ENCODE assay signal across 28 cellular contexts in the genomic region with DNA sequence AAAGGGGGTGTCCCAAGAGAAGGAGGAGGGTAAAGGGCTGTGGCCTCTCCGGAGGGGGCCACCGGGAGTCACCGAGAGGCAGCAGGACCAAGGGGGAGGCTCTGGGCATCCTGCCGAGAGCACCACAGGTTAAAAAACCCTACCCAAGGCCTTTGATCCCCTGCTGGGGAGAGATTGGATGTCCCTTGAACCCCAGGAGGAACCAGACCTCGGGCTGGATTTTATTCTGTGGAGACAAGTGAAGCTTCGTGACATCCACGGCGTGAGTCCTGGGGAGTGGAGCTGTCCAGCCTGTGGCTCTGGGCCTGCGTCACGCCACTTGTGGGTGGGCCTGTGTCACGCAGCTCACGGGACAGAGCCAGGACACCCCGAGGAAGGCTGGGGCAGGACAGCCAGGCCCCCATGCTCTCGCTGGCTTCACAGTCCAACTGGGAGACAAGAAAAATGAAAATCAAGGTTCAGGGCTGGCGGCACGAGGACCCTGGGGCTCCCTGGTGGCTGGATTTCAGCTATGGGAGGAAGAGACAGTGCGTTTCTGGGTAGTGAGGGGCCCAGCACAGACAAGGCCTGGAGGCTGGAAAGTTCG.
DNase-seq lines count a peak whose midpoint lies in the region; ATAC-seq, FAIRE-seq and TF ChIP-seq lines count a peak whose summit lies in the region.
"Had no signal": no experiment of that assay in that cellular context is flagged by ENCODE, and none has a peak within 500 bp of the region (broad histone marks: within the 10 kb centered on the region; RNA-seq: fewer than 3 reads in every experiment).

No MANE protein-coding gene starts in this region.

- no peak overlapping the region for H3K27ac ChIP-seq in right lobe of liver
- H3K27ac ChIP-seq in HepG2 (ENCODE audit: extremely low read length, insufficient read depth, low read length) = no peak overlapping the region
- H3K27ac ChIP-seq in mesenchymal stem cell (ENCODE audit: low read length, poor library complexity, severe bottlenecking) = no peak overlapping the region
- H3K27ac ChIP-seq in upper lobe of right lung = no peak overlapping the region
- H3K27ac ChIP-seq: 22Rv1; BLaER1 treated with 17β-estradiol and CSF1 and Interleukin-3, amounts not matched to agents 10 nM and 100 nM; GM23248 had no signal

- H3K9ac ChIP-seq in HepG2 (ENCODE audit: insufficient read depth, low read depth, low read length) (no peak overlapping the region), mesenchymal stem cell (ENCODE audit: low read length) (no peak overlapping the region)
- H3K9ac ChIP-seq: BLaER1 treated with 17β-estradiol and CSF1 and Interleukin-3, amounts not matched to agents 10 nM and 100 nM; GM23248 had no signal

- H3K79me2 ChIP-seq in HepG2 (ENCODE audit: insufficient read depth, low read length) = no peaks in the 10 kb centered on the region

- H3K23ac ChIP-seq in mesenchymal stem cell (ENCODE audit: low read length in 2 of 2) = no peak overlapping the region

- WGBS in right lobe of liver (ENCODE audit: insufficient coverage, low coverage, low lambda C conversion rate, missing lambda C conversion rate) = 71% methylated on average over 8 of the region's 18 CpGs
- WGBS in HepG2 (ENCODE audit: low lambda C conversion rate) = 13% methylated on average over 14 of the region's 18 CpGs
- WGBS in mesenchymal stem cell = 88% methylated on average over 18 of the region's 18 CpGs

- H2BK5ac ChIP-seq in mesenchymal stem cell (ENCODE audit: low read depth, low read length, poor library complexity, severe bottlenecking) = no peak overlapping the region

- no peak overlapping the region for H2BK15ac ChIP-seq in mesenchymal stem cell (ENCODE audit: low read depth, poor library complexity, severe bottlenecking)

- TF ChIP-seq RAD21 in HepG2 (CRISPR knock-in tag; IDR thresholded peaks at IDR 0.05) = no peak

- H3K9me3 ChIP-seq in right lobe of liver = no peaks in the 10 kb centered on the region
- H3K9me3 ChIP-seq in HepG2 (ENCODE audit: low read length) = no peaks in the 10 kb centered on the region
- H3K9me3 ChIP-seq in mesenchymal stem cell (ENCODE audit: control insufficient read depth, low read length) = no peaks in the 10 kb centered on the region
- no peaks in the 10 kb centered on the region for H3K9me3 ChIP-seq in upper lobe of right lung

- peaks cover 23% of the 10 kb centered on the region for H3K27me3 Mint-ChIP-seq in activated CD8-positive, alpha-beta memory T cell treated with anti-CD3 and anti-CD28 coated beads, Interleukin-2, amount 10 ng/mL, durations not matched to agents 7 days and 5 days

- H3K79me1 ChIP-seq in mesenchymal stem cell (replicated peaks; ENCODE audit: low read length, poor library complexity, severe bottlenecking) = no peaks in the 10 kb centered on the region

- H2BK120ac ChIP-seq in mesenchymal stem cell (ENCODE audit: low read depth, low read length) = peak overlapping the region; percentile 23

- no peaks in the 10 kb centered on the region for H3K9me3 Mint-ChIP-seq in activated CD8-positive, alpha-beta memory T cell treated with anti-CD3 and anti-CD28 coated beads, Interleukin-2, amount 10 ng/mL, durations not matched to agents 7 days and 5 days (ENCODE audit: low read depth)
- H3K9me3 Mint-ChIP-seq: activated naive CD4-positive, alpha-beta T cell treated with anti-CD3 and anti-CD28 coated beads, Interleukin-2, amount 50 U/mL, for 72 hours; HFFc6; naive thymus-derived CD4-positive, alpha-beta T cell had no signal

- H3K27ac Mint-ChIP-seq in activated CD8-positive, alpha-beta memory T cell treated with anti-CD3 and anti-CD28 coated beads, Interleukin-2, amount 10 ng/mL, durations not matched to agents 7 days and 5 days = no peak overlapping the region
- H3K27ac Mint-ChIP-seq: activated B cell treated with CpG ODN at 0.5 μM for 24 hours; activated naive CD4-positive, alpha-beta T cell treated with anti-CD3 and anti-CD28 coated beads, Interleukin-2, amount 50 U/mL, for 72 hours; HFFc6; naive thymus-derived CD4-positive, alpha-beta T cell had no signal

- TF ChIP-seq EP300 in HepG2 (IDR thresholded peaks at IDR 0.05; ENCODE audit: low read depth in 2 of 2, low read length in 2 of 2) (no peak), HepG2 (CRISPR knock-in tag; IDR thresholded peaks at IDR 0.05; ENCODE audit: borderline replicate concordance) (no peak)

- H3K4me1 ChIP-seq in right lobe of liver = peaks cover 0 to 9% (median 4%) of the 10 kb centered on the region in 4 donors
- no peaks in the 10 kb centered on the region for H3K4me1 ChIP-seq in HepG2 (ENCODE audit: insufficient read depth, low read length)
- H3K4me1 ChIP-seq in mesenchymal stem cell (ENCODE audit: control insufficient read depth, insufficient read depth, low read depth, low read length) = peaks cover 7% of the 10 kb centered on the region
- H3K4me1 ChIP-seq in upper lobe of right lung = peaks cover 17% of the 10 kb centered on the region

- peak overlapping the region in 1 of 2 experiments; percentile 84 for H3K14ac ChIP-seq in mesenchymal stem cell (ENCODE audit: low read length in 2 of 2)

- BruUV-seq in HepG2 (replicated peaks; lab: Mats Ljungman, UMichigan) = no TSS peak

- FAIRE-seq in HepG2 (lab: Jason Lieb, UNC) = no peak
- FAIRE-seq: bronchial epithelial cell, colon, K562, small intestine had no signal

- H3K36me3 ChIP-seq in right lobe of liver (no peaks in the 10 kb centered on the region), HepG2 (replicated peaks in 1 of 2; ENCODE audit: control insufficient read depth in 1 of 2, insufficient read depth in 2 of 2, low read length in 2 of 2) (no peaks in the 10 kb centered on the region), mesenchymal stem cell (ENCODE audit: control insufficient read depth in 1 of 2, insufficient read depth in 2 of 2, low read depth in 1 of 2, low read length in 2 of 2) (no peaks in the 10 kb centered on the region), upper lobe of right lung (no peaks in the 10 kb centered on the region)
- H3K36me3 ChIP-seq: BLaER1 treated with 17β-estradiol and CSF1 and Interleukin-3, amounts not matched to agents 10 nM and 100 nM had no signal

- peak; percentile 39 for DNase-seq in activated CD8-positive, alpha-beta memory T cell treated with anti-CD3 and anti-CD28 coated beads, Interleukin-2, amount 50 U/mL, for 48 hours
- DNase-seq in activated CD8-positive, alpha-beta memory T cell treated with anti-CD3 and anti-CD28 coated beads, Interleukin-2, amount 10 ng/mL, durations not matched to agents 7 days and 5 days = no peak
- DNase-seq in right lobe of liver (peak in 2 of 3 donors; percentile 31 to 41), HepG2 (ENCODE audit: low spot score) (no peak), mesenchymal stem cell (no peak), upper lobe of right lung (peak; percentile 56), NOMO-1 treated with dmso at 0.1 percent for 144 hours (lab: John Stamatoyannopoulos, UW; ENCODE audit: unreplicated experiment) (no peak)
- DNase-seq: activated B cell treated with CpG ODN at 0.5 μM for 24 hours; activated CD4-positive, alpha-beta T cell treated with anti-CD3 and anti-CD28 coated beads, Interleukin-2, amount 50 U/mL, for 1 hour; anterior cingulate cortex; effector CD4-positive, alpha-beta T cell; GM23248; HFFc6; naive thymus-derived CD4-positive, alpha-beta T cell; NCI-H1092; NCI-H1694 treated with DMSO at 0.1 percent for 48 hours; NCI-H446 treated with DMSO at 0.1 percent for 48 hours; NCI-H774; small intestine; stimulated activated CD4-positive, alpha-beta T cell treated with anti-CD3 and anti-CD28 coated beads, Interleukin-1b, Interleukin-23, amount 100 ng/mL, for 48 hours; stimulated activated naive CD4-positive, alpha-beta T cell treated with Interleukin-2 at 50 U/mL for 16 hours had no signal

- H4K91ac ChIP-seq in mesenchymal stem cell (ENCODE audit: low read length) = peak overlapping the region; percentile 10

- H3K27me3 ChIP-seq in right lobe of liver (no peaks in the 10 kb centered on the region), HepG2 (ENCODE audit: control insufficient read depth in 1 of 2, insufficient read depth in 2 of 2, low read length in 2 of 2) (peaks cover 7 to 47% of the 10 kb centered on the region in 2 experiments; a peak in 3 of 5 replicates), mesenchymal stem cell (ENCODE audit: control insufficient read depth in 1 of 2, insufficient read depth in 1 of 2, low read length in 2 of 2) (peaks cover 81 to 82% of the 10 kb centered on the region in 2 experiments), upper lobe of right lung (peaks cover 7% of the 10 kb centered on the region)

- no peak overlapping the region for H3K4me3 ChIP-seq in right lobe of liver
- no peak overlapping the region for H3K4me3 ChIP-seq in HepG2 (replicated peaks in 1 of 3; ENCODE audit: insufficient read depth in 1 of 3, low read depth in 2 of 3, low read length in 3 of 3)
- H3K4me3 ChIP-seq in mesenchymal stem cell (ENCODE audit: insufficient read depth in 1 of 2, low read depth in 1 of 2, low read length in 2 of 2) = no peak overlapping the region
- H3K4me3 ChIP-seq in upper lobe of right lung = no peak overlapping the region
- H3K4me3 ChIP-seq: BLaER1 treated with 17β-estradiol and CSF1 and Interleukin-3, amounts not matched to agents 10 nM and 100 nM; GM23248; K562 had no signal

- POLR2A ChIA-PET in HepG2 (lab: Yijun Ruan, JAX) = no interaction called here

- H3K36me3 Mint-ChIP-seq in activated CD8-positive, alpha-beta memory T cell treated with anti-CD3 and anti-CD28 coated beads, Interleukin-2, amount 10 ng/mL, durations not matched to agents 7 days and 5 days = no peaks in the 10 kb centered on the region
- H3K36me3 Mint-ChIP-seq: activated naive CD4-positive, alpha-beta T cell treated with anti-CD3 and anti-CD28 coated beads, Interleukin-2, amount 50 U/mL, for 72 hours had no signal

- peaks cover under 1% of the 10 kb centered on the region for H3K4me1 Mint-ChIP-seq in activated CD8-positive, alpha-beta memory T cell treated with anti-CD3 and anti-CD28 coated beads, Interleukin-2, amount 10 ng/mL, durations not matched to agents 7 days and 5 days

- H3K4me2 ChIP-seq in HepG2 (ENCODE audit: low read depth, low read length) (no peak overlapping the region), mesenchymal stem cell (ENCODE audit: low read length, poor library complexity, severe bottlenecking) (no peak overlapping the region)
- H3K4me2 ChIP-seq: BLaER1 treated with 17β-estradiol and CSF1 and Interleukin-3, amounts not matched to agents 10 nM and 100 nM had no signal

- H2AK5ac ChIP-seq in mesenchymal stem cell (ENCODE audit: low read length, severe bottlenecking) = no peak overlapping the region

- TF ChIP-seq POLR2A in right lobe of liver (IDR thresholded peaks at IDR 0.05) (no peak), HepG2 (IDR thresholded peaks at IDR 0.05; ENCODE audit: insufficient read depth in 1 of 2, low read depth in 2 of 2, low read length in 2 of 2) (no peak)

- H4K20me1 ChIP-seq in HepG2 (ENCODE audit: insufficient read depth, low read length) = 0 out of 2 replicates have a peak, but pooled peaks cover 8% of the 10 kb centered on the region

- CTCF ChIA-PET in activated CD8-positive, alpha-beta memory T cell treated with anti-CD3 and anti-CD28 coated beads, Interleukin-2, amount 10 ng/mL, durations not matched to agents 7 days and 5 days (lab: Charles Lee) = interaction anchor here (0.8 to 1.3 kb wide), 2 partner anchors 270 to 275 kb away, joined by 3 read pairs; no protein-coding TSS in a partner anchor
- CTCF ChIA-PET in HepG2 (lab: Yijun Ruan, JAX; ENCODE audit: low intra/inter-chr PET ratio, low total read pairs) = no interaction called here

- no peak for ATAC-seq in activated CD8-positive, alpha-beta memory T cell treated with anti-CD3 and anti-CD28 coated beads, Interleukin-2, amount 10 ng/mL, durations not matched to agents 7 days and 5 days
- ATAC-seq in right lobe of liver (no peak), HepG2 (no peak), upper lobe of right lung (no peak), HG02884 (IDR thresholded peaks at IDR 0.05; ENCODE audit: unreplicated experiment) (no peak)
- ATAC-seq: activated naive CD4-positive, alpha-beta T cell treated with anti-CD3 and anti-CD28 coated beads, Interleukin-2, amount 50 U/mL, for 72 hours; K562; naive thymus-derived CD4-positive, alpha-beta T cell had no signal

- in situ Hi-C loops in HepG2 (cut with HindIII; ENCODE audit: extremely low pct_ligation_motif_present, low pct_unique_long_range_greater_than_20kb) = no loop called here

- H3K4ac ChIP-seq in mesenchymal stem cell (ENCODE audit: low read depth in 1 of 2, low read length in 2 of 2) = peak overlapping the region in 1 of 2 experiments; percentile 63

- peak overlapping the region; percentile 28 to 64 for H3K18ac ChIP-seq in mesenchymal stem cell (ENCODE audit: low read depth in 1 of 2, low read length in 2 of 2)

- H2AFZ ChIP-seq in HepG2 (ENCODE audit: low read length) (no peak overlapping the region), mesenchymal stem cell (ENCODE audit: low read depth, low read length) (no peak overlapping the region)
- H2AFZ ChIP-seq: GM23248 had no signal

- TF ChIP-seq CTCF in right lobe of liver (IDR thresholded peaks at IDR 0.05) (no peak), HepG2 (CRISPR knock-in tag; IDR thresholded peaks at IDR 0.05) (no peak), upper lobe of right lung (IDR thresholded peaks at IDR 0.05) (no peak)

- intact Hi-C loops in right lobe of liver (cut with DNase I) (loop anchor here (5.0 kb wide), 1 partner anchor 276 kb away; no protein-coding TSS in a partner anchor), HepG2 (cut with micrococcal nuclease; ENCODE audit: unreplicated experiment) (no loop called here), upper lobe of right lung (cut with DNase I) (loop anchor here (5.0 kb wide), 1 partner anchor 271 kb away; no protein-coding TSS in a partner anchor)

- no peak overlapping the region for H3K4me3 Mint-ChIP-seq in activated CD8-positive, alpha-beta memory T cell treated with anti-CD3 and anti-CD28 coated beads, Interleukin-2, amount 10 ng/mL, durations not matched to agents 7 days and 5 days
- H3K4me3 Mint-ChIP-seq: activated B cell treated with CpG ODN at 0.5 μM for 24 hours; HFFc6; naive thymus-derived CD4-positive, alpha-beta T cell had no signal

- no peak overlapping the region for H4K8ac ChIP-seq in mesenchymal stem cell (ENCODE audit: low read length)

- H2BK12ac ChIP-seq in mesenchymal stem cell (ENCODE audit: low read length in 2 of 2) = peak overlapping the region in 1 of 2 experiments; percentile 94

Comparison
In these comparisons a context has a peak if more than half of its experiments do, and no peak if none do; other contexts are left out.
1. DNase-seq: peak in activated CD8-positive, alpha-beta memory T cell treated with anti-CD3 and anti-CD28 coated beads, Interleukin-2, amount 50 U/mL, for 48 hours (single experiment), right lobe of liver (2 of 3) and upper lobe of right lung (single experiment); none in activated CD8-positive, alpha-beta memory T cell treated with anti-CD3 and anti-CD28 coated beads, Interleukin-2, amount 10 ng/mL, durations not matched to agents 7 days and 5 days (single experiment), HepG2 (single experiment), mesenchymal stem cell (single experiment) and NOMO-1 treated with dmso at 0.1 percent for 144 hours (single experiment).